ENCODE assay signal across 1 cellular context in the genomic region with DNA sequence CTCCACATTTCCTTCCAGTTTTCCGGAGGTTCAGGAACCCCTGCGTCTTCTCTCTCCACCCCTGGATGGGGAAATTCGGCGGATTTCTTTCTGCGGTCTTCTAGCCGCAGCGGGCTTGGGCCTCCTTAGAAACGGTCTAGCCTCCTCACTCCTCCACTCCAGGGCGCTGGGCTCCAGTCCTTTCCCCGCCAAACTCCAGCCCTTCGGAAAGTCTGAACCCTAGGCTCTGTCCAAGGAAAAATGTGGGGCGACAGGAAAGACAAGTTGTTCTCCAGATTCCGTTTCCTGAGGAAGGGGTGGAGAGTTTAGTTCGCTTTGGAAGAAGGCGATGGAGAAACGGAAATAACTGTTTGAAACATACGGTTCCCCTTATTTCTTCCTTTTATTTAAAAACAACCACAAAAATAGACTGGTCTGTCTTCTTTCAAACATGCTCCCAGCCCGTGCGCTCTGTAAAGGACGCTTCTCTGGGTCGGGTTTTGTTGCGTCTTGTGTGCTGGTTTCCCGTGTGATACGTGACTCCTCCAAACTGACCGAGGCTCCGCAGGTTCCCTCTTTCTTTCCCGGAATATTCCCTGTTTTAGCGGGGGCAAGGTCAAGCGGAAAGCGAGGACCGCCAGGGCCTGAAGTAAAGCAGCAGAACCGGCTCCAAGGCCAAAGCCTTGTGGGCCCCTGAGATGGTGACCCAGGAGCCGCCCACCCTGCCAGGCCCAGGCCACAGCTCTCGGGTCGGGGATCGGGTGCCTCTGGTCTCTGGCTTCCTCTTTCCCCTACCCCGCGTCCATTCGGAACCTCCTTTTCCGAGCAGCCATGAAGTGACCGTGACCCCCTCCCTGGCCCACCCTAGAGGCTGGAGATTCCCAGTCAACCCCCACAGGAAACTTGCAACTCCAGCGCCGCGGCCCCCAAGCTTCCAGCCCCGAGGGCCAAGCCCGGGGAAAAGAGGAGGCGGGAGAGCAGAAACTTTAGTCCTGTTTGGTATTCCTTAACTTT.
TF ChIP-seq lines count a peak whose summit lies in the region.

No MANE protein-coding gene starts in this region.

TF ChIP-seq in K562, 482 proteins besides CTCF, POLR2A, EP300 and RAD21:
- TF ChIP-seq ZC3H8 (IDR thresholded peaks at IDR 0.05) (no peak), ZNF274 (IDR thresholded peaks at IDR 0.05; ENCODE audit: borderline replicate concordance, low read depth, low read length) (no peak), ZFP30 (CRISPR knock-in tag; IDR thresholded peaks at IDR 0.05; ENCODE audit: borderline replicate concordance) (no peak), XRCC4 (IDR thresholded peaks at IDR 0.05; ENCODE audit: extremely low read depth, insufficient read depth, insufficient read length) (no peak), EZH2 (IDR thresholded peaks at IDR 0.05; ENCODE audit: borderline replicate concordance, low read depth, low read length) (0 out of 2 replicates have a peak, but pooled peaks have one; percentile 36), RBBP5 (IDR thresholded peaks at IDR 0.05; ENCODE audit: borderline replicate concordance, insufficient read depth, low read length, poor library complexity, severe bottlenecking) (no peak), SREBF1 (IDR thresholded peaks at IDR 0.05; ENCODE audit: borderline replicate concordance, low read depth, low read length) (no peak)
